In the genomic region with DNA sequence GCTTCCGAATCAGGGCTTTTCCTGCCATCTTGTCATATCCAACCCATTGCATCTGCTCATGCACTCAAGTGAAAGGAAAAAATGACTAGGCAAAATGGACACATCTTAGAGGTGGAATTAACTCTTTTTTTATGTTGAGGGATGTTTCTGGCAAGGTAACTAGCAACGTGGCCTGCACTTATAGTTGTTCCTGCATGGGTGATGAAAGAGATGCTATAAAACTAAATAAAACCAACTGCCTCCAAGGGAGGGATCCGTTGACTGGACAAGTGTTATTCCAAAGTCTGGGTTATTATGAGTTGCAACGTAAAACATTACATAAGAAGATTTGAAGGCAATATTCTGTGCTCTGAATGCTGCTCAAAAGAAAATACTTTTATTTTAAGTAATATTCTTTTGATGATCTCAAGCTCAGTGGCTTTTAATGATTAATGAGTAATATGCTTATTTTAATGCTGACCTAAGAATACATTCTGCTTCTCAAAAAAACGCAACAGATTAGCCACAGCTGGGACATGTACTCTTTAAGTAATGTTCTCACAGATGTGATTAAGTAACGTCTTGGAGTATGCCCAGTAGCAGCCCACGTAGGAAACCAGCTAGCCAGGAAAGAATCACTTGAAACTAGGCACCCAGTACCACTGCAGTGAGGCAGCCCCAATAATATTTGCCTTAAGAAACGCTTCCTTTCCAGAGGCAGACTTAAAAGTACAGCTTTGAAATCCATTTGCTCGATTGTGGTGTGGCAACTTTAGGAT, we compare ENCODE assay signal across 16 cellular contexts. TPM values are rescaled to one million over a fixed set of nuclear protein-coding genes. Genes with fewer than 3 reads are reported as not detected.
DNase-seq lines count a peak whose midpoint lies in the region; ATAC-seq and TF ChIP-seq lines count a peak whose summit lies in the region.
"Had no signal": no experiment of that assay in that cellular context is flagged by ENCODE, and none has a peak within 500 bp of the region (broad histone marks: within the 10 kb centered on the region; RNA-seq: fewer than 3 reads in every experiment).

No MANE protein-coding gene starts in this region.

- intact Hi-C loops in left ventricle myocardium superior (cut with micrococcal nuclease), result no loop called here
- intact Hi-C loops in sigmoid colon (cut with DNase I), result no loop called here

- no peaks in the 10 kb centered on the region for H3K9me3 Mint-ChIP-seq in chondrocyte (ENCODE audit: low read depth)
- H3K9me3 Mint-ChIP-seq in activated T-helper 17 cell treated with anti-CD3 and anti-CD28 coated beads, Interleukin-2, amount 50 U/mL, for 72 hours, result no peaks in the 10 kb centered on the region
- H3K9me3 Mint-ChIP-seq: activated CD4-positive, alpha-beta memory T cell treated with anti-CD3 and anti-CD28 coated beads for 36 hours; T-helper 1 cell treated with Interleukin-12 subunit alpha and Interleukin-12 subunit beta and Interleukin-4 antibody, amounts not matched to agents 30 μg/mL and 1 μg/mL, for 36 hours had no signal

- peaks cover 51% of the 10 kb centered on the region for H3K36me3 Mint-ChIP-seq in chondrocyte (ENCODE audit: low read depth)
- peaks cover 96% of the 10 kb centered on the region for H3K36me3 Mint-ChIP-seq in activated T-helper 17 cell treated with anti-CD3 and anti-CD28 coated beads, Interleukin-2, amount 50 U/mL, for 72 hours (ENCODE audit: low read depth)

- no peak overlapping the region for H3K4me3 Mint-ChIP-seq in chondrocyte (ENCODE audit: unreplicated experiment)
- H3K4me3 Mint-ChIP-seq in activated T-helper 17 cell treated with anti-CD3 and anti-CD28 coated beads, Interleukin-2, amount 50 U/mL, for 72 hours, result no peak overlapping the region
- H3K4me3 Mint-ChIP-seq: activated CD4-positive, alpha-beta memory T cell treated with anti-CD3 and anti-CD28 coated beads for 36 hours; T-helper 1 cell treated with Interleukin-12 subunit alpha and Interleukin-12 subunit beta and Interleukin-4 antibody, amounts not matched to agents 30 μg/mL and 1 μg/mL, for 36 hours had no signal

- peak in 1 of 4 donors; percentile 18 for TF ChIP-seq EP300 in sigmoid colon (IDR thresholded peaks at IDR 0.05)

- DNase-seq in AG10803 (ENCODE audit: low read depth) (peak; percentile 89), chondrocyte (ENCODE audit: low spot score) (no peak), left ventricle myocardium superior (no peak), sigmoid colon (peak; percentile 70), BE2C (no peak), DMS53 treated with DMSO at 0.1 percent for 48 hours (lab: John Stamatoyannopoulos, UW; ENCODE audit: unreplicated experiment) (no peak)
- DNase-seq: activated CD4-positive, alpha-beta memory T cell treated with anti-CD3 and anti-CD28 coated beads for 36 hours; activated naive CD4-positive, alpha-beta T cell; cerebellar nuclear complex; kidney; NCI-H1105; NCI-H345 had no signal

- TF ChIP-seq CTCF in AG10803 (conservative IDR thresholded peaks at IDR 0.05; ENCODE audit: low read length) (no peak), chondrocyte (IDR thresholded peaks at IDR 0.05) (no peak), sigmoid colon (IDR thresholded peaks at IDR 0.05) (no peak), BE2C (IDR thresholded peaks at IDR 0.05; ENCODE audit: low read depth, low read length) (no peak)

- WGBS in sigmoid colon, 2 donors, result 44 to 63% methylated on average over 9 of the region's 9 CpGs

- no peak for TF ChIP-seq POLR2A in sigmoid colon (IDR thresholded peaks at IDR 0.05)

- ATAC-seq in left ventricle myocardium superior (peak; percentile 87), GM18519 (IDR thresholded peaks at IDR 0.05; ENCODE audit: low FRiP score, unreplicated experiment) (no peak)
- no peak for ATAC-seq in activated T-helper 17 cell treated with anti-CD3 and anti-CD28 coated beads, Interleukin-2, amount 50 U/mL, for 72 hours (replicated peaks)

- peaks cover 67% of the 10 kb centered on the region for H3K4me1 Mint-ChIP-seq in chondrocyte (ENCODE audit: low read depth)
- H3K4me1 Mint-ChIP-seq in activated T-helper 17 cell treated with anti-CD3 and anti-CD28 coated beads, Interleukin-2, amount 50 U/mL, for 72 hours, result peaks cover 16% of the 10 kb centered on the region

- peaks cover 0 to 69% (median 59%) of the 10 kb centered on the region in 4 donors for H3K4me1 ChIP-seq in sigmoid colon
- peaks cover 4% of the 10 kb centered on the region; the same call in 1 of the 2 replicates for H3K4me1 ChIP-seq in BE2C

- H3K27ac Mint-ChIP-seq in chondrocyte (ENCODE audit: unreplicated experiment), result peak overlapping the region; percentile 22
- H3K27ac Mint-ChIP-seq in activated T-helper 17 cell treated with anti-CD3 and anti-CD28 coated beads, Interleukin-2, amount 50 U/mL, for 72 hours, result no peak overlapping the region
- H3K27ac Mint-ChIP-seq: activated CD4-positive, alpha-beta memory T cell treated with anti-CD3 and anti-CD28 coated beads for 36 hours; T-helper 1 cell treated with Interleukin-12 subunit alpha and Interleukin-12 subunit beta and Interleukin-4 antibody, amounts not matched to agents 30 μg/mL and 1 μg/mL, for 36 hours had no signal

- H3K4me3 ChIP-seq in AG10803 (ENCODE audit: low read length) (no peak overlapping the region), sigmoid colon (no peak overlapping the region), BE2C (ENCODE audit: low read depth, low read length) (no peak overlapping the region)
- H3K4me3 ChIP-seq: BLaER1 treated with 17β-estradiol and CSF1 and Interleukin-3, amounts not matched to agents 10 nM and 100 nM had no signal

- H3K27me3 ChIP-seq in sigmoid colon (no peaks in the 10 kb centered on the region), BE2C (no peaks in the 10 kb centered on the region)
- H3K27me3 ChIP-seq: BLaER1 treated with 17β-estradiol and CSF1 and Interleukin-3, amounts not matched to agents 10 nM and 100 nM had no signal

- H3K36me3 ChIP-seq in sigmoid colon, result peaks cover 25 to 68% (median 45%) of the 10 kb centered on the region in 4 donors
- H3K36me3 ChIP-seq in BE2C, result peaks cover 86% of the 10 kb centered on the region

- H3K27me3 Mint-ChIP-seq in chondrocyte (ENCODE audit: low read depth), result no peaks in the 10 kb centered on the region
- no peaks in the 10 kb centered on the region for H3K27me3 Mint-ChIP-seq in activated T-helper 17 cell treated with anti-CD3 and anti-CD28 coated beads, Interleukin-2, amount 50 U/mL, for 72 hours
- H3K27me3 Mint-ChIP-seq: activated CD4-positive, alpha-beta memory T cell treated with anti-CD3 and anti-CD28 coated beads for 36 hours had no signal

- H3K9me3 ChIP-seq in sigmoid colon (no peaks in the 10 kb centered on the region), BE2C (no peaks in the 10 kb centered on the region)

- peak overlapping the region; percentile 52 to 68 (median 58) for H3K27ac ChIP-seq in sigmoid colon
- H3K27ac ChIP-seq: BLaER1 treated with 17β-estradiol and CSF1 and Interleukin-3, amounts not matched to agents 10 nM and 100 nM had no signal

RNA-seq across cellular contexts. Expression of a gene that starts 27.4 kb away (rescaled TPM):
- total RNA-seq in chondrocyte (26.4 to 27.6 TPM (median 26.7 TPM) in 3 replicates), left ventricle myocardium superior (17.7 TPM), sigmoid colon (10 to 100 TPM; 29.2 to 43.5 (median 38.0) TPM)
- 10 to 100 TPM; 38.6 to 64.0 (median 48.6) TPM for polyA plus RNA-seq in sigmoid colon
- total RNA-seq in activated T-helper 17 cell treated with anti-CD3 and anti-CD28 coated beads, Interleukin-2, amount 50 U/mL, for 72 hours, result 1 to 10 TPM; 4.3 to 5.5 TPM
- 4.2 TPM for polyA plus RNA-seq in BE2C (2012; ENCODE audit: insufficient read depth, insufficient read length, low read depth)

Comparison
In these comparisons a context has a peak if more than half of its experiments do, and no peak if none do; other contexts are left out.
1. DNase-seq: peak in AG10803 (single experiment) and sigmoid colon (single experiment); none in chondrocyte (single experiment), left ventricle myocardium superior (single experiment), BE2C (single experiment) and DMS53 treated with DMSO at 0.1 percent for 48 hours (single experiment).